19 cellular contexts compared by ENCODE assay signal in genomic region chr7:136133491-136133990, GRCh38.
DNase-seq lines count a peak whose midpoint lies in the region; ATAC-seq and TF ChIP-seq lines count a peak whose summit lies in the region.
"Had no signal": no experiment of that assay in that cellular context is flagged by ENCODE, and none has a peak within 500 bp of the region (broad histone marks: within the 10 kb centered on the region; RNA-seq: fewer than 3 reads in every experiment).

No MANE protein-coding gene starts in this region.

- H3K4me3 ChIP-seq in fibroblast of pulmonary artery (replicated peaks; ENCODE audit: low read depth, low read length) (no peak overlapping the region), skeletal muscle cell (ENCODE audit: low read depth, low read length) (no peak overlapping the region)
- H3K4me3 ChIP-seq: ovary had no signal

- ATAC-seq in SK-N-SH treated with all-trans-retinoic acid at 6 μM for 48 hours: peak; percentile 72
- ATAC-seq in GM21528 (IDR thresholded peaks at IDR 0.05; ENCODE audit: low FRiP score, unreplicated experiment): no peak
- no peak for ATAC-seq in GM18907 (IDR thresholded peaks at IDR 0.05; ENCODE audit: unreplicated experiment)
- no peak for ATAC-seq in GM18873 (IDR thresholded peaks at IDR 0.05; ENCODE audit: low FRiP score, unreplicated experiment)
- ATAC-seq: activated T-cell treated with anti-CD3 and anti-CD28 coated beads, Interleukin-2, amount 50 U/mL, for 72 hours had no signal

- DNase-seq in HT1080 (ENCODE audit: low read depth): peak; percentile 74
- peak; percentile 26 for DNase-seq in fibroblast of pulmonary artery (ENCODE audit: low read depth)
- DNase-seq in skeletal muscle cell (ENCODE audit: low read depth): peak; percentile 33
- no peak for DNase-seq in NCI-H128 (lab: John Stamatoyannopoulos, UW; ENCODE audit: unreplicated experiment)
- DNase-seq: activated CD4-positive, alpha-beta T cell treated with anti-CD3 and anti-CD28 coated beads, Interleukin-2, amount 50 U/mL, for 48 hours; activated T-cell treated with anti-CD3 and anti-CD28 coated beads, Interleukin-2, amount 50 U/mL, for 72 hours; amygdala; BE2C; DMS79 treated with DMSO at 0.1 percent for 48 hours; effector CD4-positive, alpha-beta T cell; foreskin fibroblast; mesendoderm; NCI-H2029; SHP77 had no signal

- TF ChIP-seq CTCF in fibroblast of pulmonary artery (IDR thresholded peaks at IDR 0.05; ENCODE audit: low read length, missing control alignments): no peak

TF ChIP-seq in SK-N-SH treated with all-trans-retinoic acid at 6 μM for 48 hours, 23 proteins besides CTCF, POLR2A, EP300 and RAD21:
- TF ChIP-seq ISL1 (CRISPR knock-in tag; IDR thresholded peaks at IDR 0.05) (peak; percentile 27; the same call in 1 of the 2 replicates), ZC3H10 (CRISPR knock-in tag; IDR thresholded peaks at IDR 0.05) (no peak), GLIS3 (CRISPR knock-in tag; IDR thresholded peaks at IDR 0.05) (no peak)
